ENCODE assay signal across 22 cellular contexts in genomic region chr2:58954880-58955385, GRCh38.
A peak's percentile ranks its signal among the peaks of the same experiment; 100 is the strongest.
DNase-seq lines count a peak whose midpoint lies in the region; ATAC-seq, FAIRE-seq and TF ChIP-seq lines count a peak whose summit lies in the region.
"Had no signal": no experiment of that assay in that cellular context is flagged by ENCODE, and none has a peak within 500 bp of the region (broad histone marks: within the 10 kb centered on the region; RNA-seq: fewer than 3 reads in every experiment).

No MANE protein-coding gene starts in this region.

- no peak for ATAC-seq in K562
- no peak for ATAC-seq in GM19035 (IDR thresholded peaks at IDR 0.05; ENCODE audit: unreplicated experiment)
- ATAC-seq: HCT116 had no signal

- no peak for TF ChIP-seq CTCF in K562 (IDR thresholded peaks at IDR 0.05 in 2 of 3, conservative IDR thresholded peaks at IDR 0.05 in 1 of 3; ENCODE audit: insufficient read depth in 2 of 3, low read depth in 1 of 3, low read length in 3 of 3)
- TF ChIP-seq CTCF in mesothelial cell of epicardium (IDR thresholded peaks at IDR 0.05; ENCODE audit: unreplicated experiment) = no peak
- TF ChIP-seq CTCF in type B pancreatic cell (conservative IDR thresholded peaks at IDR 0.05) = no peak

- in situ Hi-C loops in K562 (cut with MboI) = no loop called here

- intact Hi-C loops in K562 (cut with micrococcal nuclease) = no loop called here

- H2AFZ ChIP-seq in K562 (ENCODE audit: low read depth, low read length) = no peak overlapping the region

- CTCF ChIA-PET in HEK293T (lab: Yijun Ruan, JAX) = no interaction called here
- CTCF ChIA-PET in K562 (lab: Yijun Ruan, JAX; ENCODE audit: low intra/inter-chr PET ratio) = no interaction called here

- peaks cover 5 to 7% of the 10 kb centered on the region in 2 experiments; a peak in 3 of 5 replicates for H3K27me3 ChIP-seq in K562 (ENCODE audit: control insufficient read depth in 2 of 2, insufficient read depth in 2 of 2, low read length in 2 of 2)

- H3K4me1 Mint-ChIP-seq in mesothelial cell of epicardium (peaks cover 80% of the 10 kb centered on the region), type B pancreatic cell (ENCODE audit: unreplicated experiment) (peaks cover 41% of the 10 kb centered on the region)
- H3K4me1 Mint-ChIP-seq: B cell, IgD-negative memory B cell had no signal

- FAIRE-seq in K562 (lab: Jason Lieb, UNC) = no peak
- FAIRE-seq: GM12892, HTR-8/SVneo had no signal

- no peaks in the 10 kb centered on the region; a peak in 1 of 5 replicates for H3K4me1 ChIP-seq in K562 (replicated peaks in 1 of 2; ENCODE audit: control insufficient read depth in 2 of 2, insufficient read depth in 2 of 2, low read length in 2 of 2)

- H3K36me3 Mint-ChIP-seq in mesothelial cell of epicardium = no peaks in the 10 kb centered on the region
- no peaks in the 10 kb centered on the region for H3K36me3 Mint-ChIP-seq in type B pancreatic cell
- H3K36me3 Mint-ChIP-seq: IgD-negative memory B cell had no signal

- no peak for TF ChIP-seq POLR2A in K562 (conservative IDR thresholded peaks at IDR 0.05)

- POLR2A ChIA-PET in HEK293T (lab: Yijun Ruan, JAX) = no interaction called here
- POLR2A ChIA-PET in K562 (lab: Yijun Ruan, JAX) = no interaction called here

- no TSS peak for BruUV-seq in K562 (replicated peaks; lab: Mats Ljungman, UMichigan)

- H4K20me1 ChIP-seq in K562 (replicated peaks; ENCODE audit: control insufficient read depth, insufficient read depth, low read length) = no peaks in the 10 kb centered on the region

- no peak overlapping the region for H3K9ac ChIP-seq in K562 (ENCODE audit: insufficient read depth in 1 of 2, low read depth in 2 of 2, low read length in 2 of 2)

- no peak overlapping the region for H3K27ac ChIP-seq in K562 (ENCODE audit: extremely low read depth, low read depth, low read length)
- H3K27ac ChIP-seq: C4-2B, RWPE1 had no signal

- H3K9me1 ChIP-seq in K562 (ENCODE audit: control insufficient read depth, insufficient read depth, low read length) = no peaks in the 10 kb centered on the region

- no peak overlapping the region for H3K4me2 ChIP-seq in K562 (ENCODE audit: insufficient read depth, low read length)

- no peak for TF ChIP-seq EP300 in K562 (IDR thresholded peaks at IDR 0.05; ENCODE audit: low read length)

- no peaks in the 10 kb centered on the region for H3K36me3 ChIP-seq in K562 (ENCODE audit: control insufficient read depth, insufficient read depth, low read length)

- 7% methylated on average over 11 of the region's 11 CpGs for WGBS in K562 (ENCODE audit: insufficient coverage, low coverage, missing lambda C conversion rate)

- DNase-seq in HEK293T (ENCODE audit: extremely low spot score) = no peak
- DNase-seq in K562 (ENCODE audit: extremely low read depth in 1 of 4, low spot score in 3 of 4) = no peak
- no peak for DNase-seq in mesothelial cell of epicardium (ENCODE audit: low spot score in 2 of 2, unreplicated experiment in 2 of 2)
- DNase-seq in type B pancreatic cell (ENCODE audit: extremely low spot score, unreplicated experiment) = no peak
- DNase-seq in NCI-H69 (lab: John Stamatoyannopoulos, UW) = no peak
- DNase-seq in RKO (ENCODE audit: low spot score) = no peak
- DNase-seq: Calu3, DMS79 treated with DMSO at 0.1 percent for 48 hours, GOT3, NCI-H1048, NCI-H1694, NCI-H2029 treated with DMSO at 0.1 percent for 48 hours, NCI-H446 treated with DMSO at 0.1 percent for 48 hours, SHP77 had no signal

- TF ChIP-seq RAD21 in K562 (CRISPR knock-in tag; conservative IDR thresholded peaks at IDR 0.05 in 1 of 2, IDR thresholded peaks at IDR 0.05 in 1 of 2) = no peak

- H3K27ac Mint-ChIP-seq in mesothelial cell of epicardium (peak overlapping the region; percentile 23), type B pancreatic cell (no peak overlapping the region)
- H3K27ac Mint-ChIP-seq: B cell, IgD-negative memory B cell had no signal

- H3K4me3 Mint-ChIP-seq in mesothelial cell of epicardium = no peak overlapping the region
- peak overlapping the region; percentile 62 for H3K4me3 Mint-ChIP-seq in type B pancreatic cell
- H3K4me3 Mint-ChIP-seq: B cell, IgD-negative memory B cell had no signal

- H3K79me2 ChIP-seq in K562 (ENCODE audit: control insufficient read depth, insufficient read depth, low read length) = no peaks in the 10 kb centered on the region

- no peaks in the 10 kb centered on the region for H3K9me3 ChIP-seq in K562 (replicated peaks; ENCODE audit: control insufficient read depth, insufficient read depth, low read depth, low read length)

- H3K4me3 ChIP-seq in K562 = no peak overlapping the region

- H3K9me3 Mint-ChIP-seq in mesothelial cell of epicardium (no peaks in the 10 kb centered on the region), type B pancreatic cell (no peaks in the 10 kb centered on the region)
- H3K9me3 Mint-ChIP-seq: IgD-negative memory B cell had no signal

- H3K27me3 Mint-ChIP-seq in mesothelial cell of epicardium (ENCODE audit: low read depth) = no peaks in the 10 kb centered on the region
- H3K27me3 Mint-ChIP-seq in type B pancreatic cell = no peaks in the 10 kb centered on the region

TF ChIP-seq in HEK293T, 16 proteins besides CTCF, POLR2A, EP300 and RAD21:
- TF ChIP-seq LEF1 (IDR thresholded peaks at IDR 0.05; ENCODE audit: borderline replicate concordance) = no peak
- TF ChIP-seq, protein P1, sequence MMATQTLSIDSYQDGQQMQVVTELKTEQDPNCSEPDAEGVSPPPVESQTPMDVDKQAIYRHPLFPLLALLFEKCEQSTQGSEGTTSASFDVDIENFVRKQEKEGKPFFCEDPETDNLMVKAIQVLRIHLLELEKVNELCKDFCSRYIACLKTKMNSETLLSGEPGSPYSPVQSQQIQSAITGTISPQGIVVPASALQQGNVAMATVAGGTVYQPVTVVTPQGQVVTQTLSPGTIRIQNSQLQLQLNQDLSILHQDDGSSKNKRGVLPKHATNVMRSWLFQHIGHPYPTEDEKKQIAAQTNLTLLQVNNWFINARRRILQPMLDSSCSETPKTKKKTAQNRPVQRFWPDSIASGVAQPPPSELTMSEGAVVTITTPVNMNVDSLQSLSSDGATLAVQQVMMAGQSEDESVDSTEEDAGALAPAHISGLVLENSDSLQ (IDR thresholded peaks at IDR 0.05) = peak; percentile 58; the same call in 1 of the 2 replicates

TF ChIP-seq in K562, 482 proteins besides CTCF, POLR2A, EP300 and RAD21:
- no peak for TF ChIP-seq HBP1 (CRISPR knock-in tag; IDR thresholded peaks at IDR 0.05)
- no peak for TF ChIP-seq KLF6 (CRISPR knock-in tag; IDR thresholded peaks at IDR 0.05; ENCODE audit: borderline replicate concordance)
- no peak for TF ChIP-seq FUS (optimal IDR thresholded peaks at IDR 0.05; ENCODE audit: low read depth, low read length)
- TF ChIP-seq MAFG (tag; conservative IDR thresholded peaks at IDR 0.05) = 0 out of 2 replicates have a peak, but pooled peaks have one; percentile 16
- TF ChIP-seq ZNF316 (IDR thresholded peaks at IDR 0.05) = peak; percentile 55
- 0 out of 2 replicates have a peak, but pooled peaks have one; percentile 17 for TF ChIP-seq MAFF (IDR thresholded peaks at IDR 0.05; ENCODE audit: low read length)
- TF ChIP-seq C11orf30 (IDR thresholded peaks at IDR 0.05; ENCODE audit: low read depth) = peak; percentile 32; the same call in 1 of the 2 replicates
